In genomic region chr6:161924516-161925116, GRCh38 we compare ENCODE assay signal across 20 cellular contexts.
A peak's percentile ranks its signal among the peaks of the same experiment; 100 is the strongest.
DNase-seq lines count a peak whose midpoint lies in the region; ATAC-seq, FAIRE-seq and TF ChIP-seq lines count a peak whose summit lies in the region.
"Had no signal": no experiment of that assay in that cellular context is flagged by ENCODE, and none has a peak within 500 bp of the region (broad histone marks: within the 10 kb centered on the region; RNA-seq: fewer than 3 reads in every experiment).

No MANE protein-coding gene starts in this region.

- no peaks in the 10 kb centered on the region for H3K36me3 ChIP-seq in endothelial cell of umbilical vein (ENCODE audit: control insufficient read depth in 2 of 2, extremely low read depth in 1 of 2, insufficient read depth in 2 of 2, low read length in 2 of 2)
- H3K36me3 ChIP-seq in pancreas = no peaks in the 10 kb centered on the region
- H3K36me3 ChIP-seq in trophoblast cell (ENCODE audit: control insufficient read depth in 1 of 2, insufficient read depth in 2 of 2, low read length in 2 of 2) = no peaks in the 10 kb centered on the region

- no peak overlapping the region for H2BK12ac ChIP-seq in trophoblast cell (ENCODE audit: low read length)

- H4K12ac ChIP-seq in trophoblast cell (ENCODE audit: low read depth, low read length) = no peak overlapping the region

- H3K79me2 ChIP-seq in endothelial cell of umbilical vein (ENCODE audit: control insufficient read depth, insufficient read depth, low read length) = no peaks in the 10 kb centered on the region
- no peaks in the 10 kb centered on the region for H3K79me2 ChIP-seq in trophoblast cell (ENCODE audit: control insufficient read depth, insufficient read depth, low read length, poor library complexity)

- H3K27me3 ChIP-seq in endothelial cell of umbilical vein (ENCODE audit: control insufficient read depth in 2 of 2, insufficient read depth in 2 of 2, low read length in 2 of 2) = no peaks in the 10 kb centered on the region
- H3K27me3 ChIP-seq in pancreas = no peaks in the 10 kb centered on the region
- H3K27me3 ChIP-seq in trophoblast cell (ENCODE audit: insufficient read depth, low read length) = no peaks in the 10 kb centered on the region

- peak; percentile 11 for DNase-seq in NK-92 treated with Interleukin-12 subunit alpha and Interleukin-12 subunit beta, amount 100 ng/mL, for 24 hours (lab: John Stamatoyannopoulos, UW)
- DNase-seq in NK-92 (lab: John Stamatoyannopoulos, UW; ENCODE audit: unreplicated experiment) (no peak), NCI-H69 (lab: John Stamatoyannopoulos, UW) (peak; percentile 45), endothelial cell of umbilical vein (ENCODE audit: low read depth, low spot score) (no peak), pancreas (peak in 3 of 6 donors; percentile 37 to 46 (median 40)), trophoblast cell (no peak), T1000 (lab: John Stamatoyannopoulos, UW) (no peak)
- DNase-seq: CD4-positive, CD25-positive, alpha-beta regulatory T cell; COR-L47; DMS 273 treated with DMSO at 0.1 percent for 48 hours; MV-4-11; NCI-H1417 treated with DMSO at 0.1 percent for 48 hours; NCI-H187 treated with DMSO at 0.1 percent for 48 hours; NCI-H2107 had no signal

- no peaks in the 10 kb centered on the region for H3K9me1 ChIP-seq in endothelial cell of umbilical vein (replicated peaks; ENCODE audit: control insufficient read depth, extremely low read depth, insufficient read depth, low read length)

- no peak overlapping the region for H3K4me3 ChIP-seq in endothelial cell of umbilical vein (replicated peaks in 1 of 3; ENCODE audit: insufficient read depth in 1 of 3, low read depth in 1 of 3, low read length in 3 of 3)
- no peak overlapping the region for H3K4me3 ChIP-seq in pancreas
- no peak overlapping the region for H3K4me3 ChIP-seq in trophoblast cell (ENCODE audit: low read depth, low read length)

- H3K18ac ChIP-seq in trophoblast cell (ENCODE audit: low read length) = no peak overlapping the region

- H3K4me2 ChIP-seq in endothelial cell of umbilical vein (ENCODE audit: insufficient read depth, low read length) = no peak overlapping the region
- no peak overlapping the region for H3K4me2 ChIP-seq in trophoblast cell (ENCODE audit: low read length)

- no peaks in the 10 kb centered on the region for H4K20me1 ChIP-seq in endothelial cell of umbilical vein (replicated peaks; ENCODE audit: control insufficient read depth, extremely low read depth, insufficient read depth, low read length)

- dilution Hi-C loops in endothelial cell of umbilical vein (cut with MboI; ENCODE audit: extremely low pct_ligation_motif_present, low sequenced_read_pairs) = no loop called here

- no peak overlapping the region for H4K91ac ChIP-seq in trophoblast cell (ENCODE audit: low read depth, low read length)

- 7 to 13% methylated on average over 5 of the region's 5 CpGs for WGBS in pancreas, 2 donors
- WGBS in trophoblast cell (ENCODE audit: extremely low coverage, insufficient coverage, insufficient read length) = no CpG with 5 or more reads among the region's 5 CpGs

- no peaks in the 10 kb centered on the region for H3K79me1 ChIP-seq in trophoblast cell (ENCODE audit: low read length)

- CTCF ChIA-PET in endothelial cell of umbilical vein (lab: Charles Lee) = no interaction called here

- H3K4ac ChIP-seq in trophoblast cell (ENCODE audit: low read depth, low read length) = no peak overlapping the region

- no TSS peak for BruUV-seq in endothelial cell of umbilical vein (replicated peaks; lab: Mats Ljungman, UMichigan)

- intact Hi-C loops in endothelial cell of umbilical vein (cut with micrococcal nuclease) = no loop called here
- intact Hi-C loops in pancreas (cut with DNase I) = no loop called here

- H3K14ac ChIP-seq in trophoblast cell (ENCODE audit: low read length) = no peak overlapping the region

- H3K4me1 ChIP-seq in endothelial cell of umbilical vein (ENCODE audit: control insufficient read depth, extremely low read depth, insufficient read depth, low read length) (peaks cover 12% of the 10 kb centered on the region), pancreas (peaks cover 13 to 24% (median 16%) of the 10 kb centered on the region in 3 donors), trophoblast cell (ENCODE audit: control insufficient read depth in 1 of 2, insufficient read depth in 2 of 2, low read length in 2 of 2) (no peaks in the 10 kb centered on the region)

- TF ChIP-seq CTCF in endothelial cell of umbilical vein (IDR thresholded peaks at IDR 0.05; ENCODE audit: extremely low read depth in 1 of 2, insufficient read depth in 1 of 2, low read depth in 1 of 2, low read length in 2 of 2) (no peak), pancreas (IDR thresholded peaks at IDR 0.05) (no peak)

- no peak overlapping the region for H2AK5ac ChIP-seq in trophoblast cell (ENCODE audit: low read length)

- H3K23ac ChIP-seq in trophoblast cell (ENCODE audit: low read length) = no peak overlapping the region

- H3K9ac ChIP-seq in endothelial cell of umbilical vein (replicated peaks; ENCODE audit: extremely low read depth, insufficient read depth, low read length) (no peak overlapping the region), trophoblast cell (ENCODE audit: low read length) (no peak overlapping the region)

- POLR2A ChIA-PET in endothelial cell of umbilical vein (lab: Charles Lee) = no interaction called here

- H2BK120ac ChIP-seq in trophoblast cell (ENCODE audit: insufficient read depth, low read length, poor library complexity) = no peak overlapping the region

- peak; percentile 35 to 53 (median 40) for ATAC-seq in pancreas
- ATAC-seq in HG03045 (IDR thresholded peaks at IDR 0.05; ENCODE audit: unreplicated experiment) = no peak
- ATAC-seq: HCT116, Right ventricle myocardium inferior had no signal

- H2AFZ ChIP-seq in endothelial cell of umbilical vein (ENCODE audit: low read depth, low read length) (no peak overlapping the region), trophoblast cell (ENCODE audit: insufficient read depth, low read length, poor library complexity) (no peak overlapping the region)

- no peak overlapping the region for H4K8ac ChIP-seq in trophoblast cell (ENCODE audit: low read depth, low read length)

- H3K9me3 ChIP-seq in endothelial cell of umbilical vein (replicated peaks; ENCODE audit: control insufficient read depth, insufficient read depth, low read length) (no peaks in the 10 kb centered on the region), pancreas (no peaks in the 10 kb centered on the region), trophoblast cell (ENCODE audit: insufficient read depth, low read depth, low read length) (no peaks in the 10 kb centered on the region)

- H3K27ac ChIP-seq in endothelial cell of umbilical vein (ENCODE audit: insufficient read depth, low read depth, low read length) = no peak overlapping the region
- H3K27ac ChIP-seq in pancreas = peak overlapping the region; percentile 3 to 77 (median 44)
- H3K27ac ChIP-seq in trophoblast cell (ENCODE audit: low read depth, low read length) = no peak overlapping the region

- FAIRE-seq in endothelial cell of umbilical vein (lab: Jason Lieb, UNC) (peak; percentile 55), pancreas (lab: Jason Lieb, UNC) (no peak)
- FAIRE-seq: G401.6, GM12892, H1 had no signal

- TF ChIP-seq POLR2A in endothelial cell of umbilical vein (IDR thresholded peaks at IDR 0.05; ENCODE audit: low read depth, low read length) = no peak

- no peak overlapping the region for H2BK5ac ChIP-seq in trophoblast cell (ENCODE audit: low read depth, low read length, poor library complexity)

TF ChIP-seq in endothelial cell of umbilical vein, 7 proteins besides CTCF, POLR2A, EP300 and RAD21:
- TF ChIP-seq POLR2AphosphoS5 (IDR thresholded peaks at IDR 0.05; ENCODE audit: insufficient read depth, low read depth, low read length) (no peak), JUN (IDR thresholded peaks at IDR 0.05; ENCODE audit: borderline replicate concordance, insufficient read depth, insufficient read length, low read depth) (no peak), MAX (IDR thresholded peaks at IDR 0.05; ENCODE audit: insufficient read depth, insufficient read length) (no peak), EZH2 (IDR thresholded peaks at IDR 0.05; ENCODE audit: borderline replicate concordance, low read depth, low read length, severe bottlenecking) (no peak), MYC (IDR thresholded peaks at IDR 0.05; ENCODE audit: low read depth, low read length) (no peak)

Comparison
In these comparisons a context has a peak if more than half of its experiments do, and no peak if none do; other contexts are left out.
1. DNase-seq: peak in NK-92 treated with Interleukin-12 subunit alpha and Interleukin-12 subunit beta, amount 100 ng/mL, for 24 hours (single experiment) and NCI-H69 (single experiment); none in NK-92 (single experiment), endothelial cell of umbilical vein (single experiment), trophoblast cell (0 of 2) and T1000 (single experiment).
2. H3K27ac ChIP-seq: peak in pancreas (4 of 4); none in endothelial cell of umbilical vein (single experiment) and trophoblast cell (single experiment).